1 cellular context compared by ENCODE assay signal in the genomic region with DNA sequence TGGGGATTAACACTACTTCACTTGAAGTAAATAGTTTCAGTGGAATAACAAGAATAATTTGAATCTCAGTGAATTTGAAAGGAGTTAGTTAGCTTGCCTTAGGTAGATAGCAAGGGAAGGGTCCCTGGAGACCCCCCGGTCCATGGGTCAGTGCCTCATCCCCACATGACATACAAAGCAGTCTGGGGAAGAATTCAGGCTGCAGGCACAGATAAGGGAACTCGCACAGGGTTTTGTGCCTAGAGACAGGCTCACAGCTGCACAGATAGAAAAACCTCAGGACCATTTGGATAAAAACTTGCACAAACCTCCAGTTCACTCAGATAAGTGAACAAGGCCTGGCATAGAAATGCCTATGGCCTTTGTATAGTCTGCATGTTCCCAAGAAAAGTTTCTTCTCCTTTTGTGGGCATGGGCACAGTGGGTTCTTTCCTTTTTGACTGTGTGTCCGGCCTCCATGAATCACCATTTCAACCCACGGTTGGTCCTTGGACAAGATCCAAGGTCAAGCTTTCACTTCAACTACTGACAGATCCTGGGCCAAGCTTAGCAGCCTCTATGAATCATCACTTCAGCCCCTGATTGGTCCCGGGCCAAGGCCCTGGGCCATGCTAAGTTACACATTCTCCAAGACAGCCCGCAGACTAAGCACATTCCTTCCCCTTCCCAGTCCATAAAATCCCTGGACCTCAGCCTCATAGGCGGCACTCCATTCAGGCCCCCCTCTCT.
TF ChIP-seq lines count a peak whose summit lies in the region.

No MANE protein-coding gene starts in this region.

TF ChIP-seq in K562, 482 proteins besides CTCF, POLR2A, EP300 and RAD21 (continued from another document and continues in another):
- TF ChIP-seq ZNF655 (CRISPR knock-in tag; IDR thresholded peaks at IDR 0.05) (no peak), RCOR1 (IDR thresholded peaks at IDR 0.05; ENCODE audit: borderline replicate concordance in 1 of 2, low read depth in 2 of 2, low read length in 2 of 2) (no peak), HLTF (IDR thresholded peaks at IDR 0.05) (no peak), ZNF609 (CRISPR knock-in tag; IDR thresholded peaks at IDR 0.05; ENCODE audit: borderline replicate concordance) (no peak), RNF2 (IDR thresholded peaks at IDR 0.05) (no peak), JUND (IDR thresholded peaks at IDR 0.05; ENCODE audit: borderline replicate concordance, low read depth, low read length) (peak; percentile 53; the same call in 1 of the 2 replicates), JUND (tag; IDR thresholded peaks at IDR 0.05; ENCODE audit: borderline replicate concordance, low read depth, low read length) (peak; percentile 63; the same call in 2 of the 3 replicates), SMARCC2 (IDR thresholded peaks at IDR 0.05; ENCODE audit: low read depth) (no peak), ILF3 (IDR thresholded peaks at IDR 0.05; ENCODE audit: borderline replicate concordance) (no peak), ZBTB12 (CRISPR knock-in tag; IDR thresholded peaks at IDR 0.05) (no peak), CEBPG (CRISPR knock-in tag; IDR thresholded peaks at IDR 0.05) (no peak), CEBPG (tag; conservative IDR thresholded peaks at IDR 0.05 in 1 of 2, IDR thresholded peaks at IDR 0.05 in 1 of 2) (no peak), PKNOX1 (IDR thresholded peaks at IDR 0.05) (peak; percentile 42; the same call in 1 of the 2 replicates), KAT2B (IDR thresholded peaks at IDR 0.05; ENCODE audit: low read depth, low read length) (no peak), ILK (tag; IDR thresholded peaks at IDR 0.05; ENCODE audit: borderline replicate concordance, low read depth) (no peak), ZBTB8A (IDR thresholded peaks at IDR 0.05; ENCODE audit: partially characterized antibody) (no peak), DPF2 (IDR thresholded peaks at IDR 0.05) (0 out of 2 replicates have a peak, but pooled peaks have one; percentile 30), SIN3A (IDR thresholded peaks at IDR 0.05; ENCODE audit: borderline replicate concordance in 2 of 2, control insufficient read depth in 1 of 2, low read depth in 2 of 2, low read length in 2 of 2) (no peak), CREM (IDR thresholded peaks at IDR 0.05; ENCODE audit: low read depth) (no peak), GMEB1 (CRISPR knock-in tag; IDR thresholded peaks at IDR 0.05) (no peak), CC2D1A (IDR thresholded peaks at IDR 0.05) (no peak), NFIC (IDR thresholded peaks at IDR 0.05) (peak; percentile 75), NELFE (IDR thresholded peaks at IDR 0.05; ENCODE audit: insufficient read depth, insufficient read length) (no peak), CBFA2T3 (IDR thresholded peaks at IDR 0.05) (peak; percentile 58), HNRNPUL1 (IDR thresholded peaks at IDR 0.05; ENCODE audit: low read length) (no peak), ESRRA (IDR thresholded peaks at IDR 0.05; ENCODE audit: borderline replicate concordance, low read depth) (0 out of 2 replicates have a peak, but pooled peaks have one; percentile 18), KAT7 (CRISPR knock-in tag; IDR thresholded peaks at IDR 0.05; ENCODE audit: borderline replicate concordance) (no peak), ZNF277 (CRISPR knock-in tag; IDR thresholded peaks at IDR 0.05; ENCODE audit: borderline replicate concordance) (no peak)
- TF ChIP-seq, protein P1, sequence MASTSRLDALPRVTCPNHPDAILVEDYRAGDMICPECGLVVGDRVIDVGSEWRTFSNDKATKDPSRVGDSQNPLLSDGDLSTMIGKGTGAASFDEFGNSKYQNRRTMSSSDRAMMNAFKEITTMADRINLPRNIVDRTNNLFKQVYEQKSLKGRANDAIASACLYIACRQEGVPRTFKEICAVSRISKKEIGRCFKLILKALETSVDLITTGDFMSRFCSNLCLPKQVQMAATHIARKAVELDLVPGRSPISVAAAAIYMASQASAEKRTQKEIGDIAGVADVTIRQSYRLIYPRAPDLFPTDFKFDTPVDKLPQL (IDR thresholded peaks at IDR 0.05; ENCODE audit: extremely low read depth, insufficient read length), result no peak
- TF ChIP-seq, protein P2, sequence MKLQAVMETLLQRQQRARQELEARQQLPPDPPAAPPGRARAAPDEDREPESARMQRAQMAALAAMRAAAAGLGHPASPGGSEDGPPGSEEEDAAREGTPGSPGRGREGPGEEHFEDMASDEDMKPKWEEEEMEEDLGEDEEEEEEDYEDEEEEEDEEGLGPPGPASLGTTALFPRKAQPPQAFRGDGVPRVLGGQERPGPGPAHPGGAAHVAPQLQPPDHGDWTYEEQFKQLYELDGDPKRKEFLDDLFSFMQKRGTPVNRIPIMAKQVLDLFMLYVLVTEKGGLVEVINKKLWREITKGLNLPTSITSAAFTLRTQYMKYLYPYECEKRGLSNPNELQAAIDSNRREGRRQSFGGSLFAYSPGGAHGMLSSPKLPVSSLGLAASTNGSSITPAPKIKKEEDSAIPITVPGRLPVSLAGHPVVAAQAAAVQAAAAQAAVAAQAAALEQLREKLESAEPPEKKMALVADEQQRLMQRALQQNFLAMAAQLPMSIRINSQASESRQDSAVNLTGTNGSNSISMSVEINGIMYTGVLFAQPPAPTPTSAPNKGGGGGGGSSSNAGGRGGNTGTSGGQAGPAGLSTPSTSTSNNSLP (IDR thresholded peaks at IDR 0.05; ENCODE audit: borderline replicate concordance, low read depth, low read length), result no peak
